25 cellular contexts compared by ENCODE assay signal in the genomic region with DNA sequence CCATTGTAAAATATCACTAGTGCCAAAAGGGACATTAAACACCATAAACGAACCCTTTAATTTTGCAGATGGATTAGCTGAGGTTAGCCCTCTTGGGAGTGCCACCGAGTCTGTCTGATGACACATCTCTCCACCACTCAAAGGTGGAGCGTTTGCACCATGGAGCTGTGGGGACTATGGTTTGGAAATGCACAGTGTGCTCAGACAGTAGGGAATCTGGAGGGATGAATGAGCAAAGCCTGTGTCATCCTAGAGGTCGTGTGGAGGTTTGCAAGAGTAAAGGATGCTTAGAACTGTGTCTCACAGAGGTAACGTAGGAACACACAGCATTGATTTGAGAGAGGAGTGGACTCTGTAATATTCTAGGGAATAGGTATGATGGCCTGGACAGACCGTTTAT.
A peak's percentile ranks its signal among the peaks of the same experiment; 100 is the strongest.
DNase-seq lines count a peak whose midpoint lies in the region; ATAC-seq, FAIRE-seq and TF ChIP-seq lines count a peak whose summit lies in the region.
"Had no signal": no experiment of that assay in that cellular context is flagged by ENCODE, and none has a peak within 500 bp of the region (broad histone marks: within the 10 kb centered on the region; RNA-seq: fewer than 3 reads in every experiment).

No MANE protein-coding gene starts in this region.

- DNase-seq in ELR (ENCODE audit: low read depth) (peak; percentile 90), LHCN-M2 (ENCODE audit: low read depth) (peak; percentile 79), bronchial epithelial cell (ENCODE audit: low read depth) (peak; percentile 86), iris pigment epithelial cell (ENCODE audit: low read depth) (peak; percentile 63), NCI-H1436 (lab: John Stamatoyannopoulos, UW) (no peak), mesenchymal stem cell (no peak)
- DNase-seq: activated CD4-positive, alpha-beta memory T cell treated with anti-CD3 and anti-CD28 coated beads, Interleukin-2, amount 10 ng/mL, durations not matched to agents 7 days and 5 days; activated effector memory CD4-positive, alpha-beta T cell treated with anti-CD3 and anti-CD28 coated beads, Interleukin-2, amount 50 U/mL, for 16 hours; CD4-positive, alpha-beta memory T cell; dermis blood vessel endothelial cell; DMS153; MG63; NCI-H1417 treated with DMSO at 0.1 percent for 48 hours; NCI-H2107; NCI-H524 treated with DMSO at 0.1 percent for 48 hours; nucleus accumbens; stimulated activated CD4-positive, alpha-beta T cell treated with anti-CD3 and anti-CD28 coated beads, Interleukin-2, amount 100 ng/mL, for 48 hours; stimulated activated naive CD4-positive, alpha-beta T cell had no signal

- H3K79me1 ChIP-seq in mesenchymal stem cell (replicated peaks; ENCODE audit: low read length, poor library complexity, severe bottlenecking), result no peaks in the 10 kb centered on the region

- no peaks in the 10 kb centered on the region for H3K36me3 ChIP-seq in bronchial epithelial cell (ENCODE audit: control insufficient read depth, insufficient read depth, low read length)
- no peaks in the 10 kb centered on the region for H3K36me3 ChIP-seq in mesenchymal stem cell (ENCODE audit: control insufficient read depth in 1 of 2, insufficient read depth in 2 of 2, low read depth in 1 of 2, low read length in 2 of 2)
- H3K36me3 ChIP-seq: cardiac muscle cell, gastroesophageal sphincter, MG63 had no signal

- no peak overlapping the region for H3K9ac ChIP-seq in mesenchymal stem cell (ENCODE audit: low read length)

- H4K91ac ChIP-seq in mesenchymal stem cell (ENCODE audit: low read length), result no peak overlapping the region

- peak; percentile 28 for FAIRE-seq in bronchial epithelial cell (lab: Jason Lieb, UNC)
- FAIRE-seq: GM12891 had no signal

- H2BK120ac ChIP-seq in mesenchymal stem cell (ENCODE audit: low read depth, low read length), result no peak overlapping the region

- no peak overlapping the region for H2BK12ac ChIP-seq in mesenchymal stem cell (ENCODE audit: low read length in 2 of 2)

- H3K4me1 ChIP-seq in mesenchymal stem cell (ENCODE audit: control insufficient read depth, insufficient read depth, low read depth, low read length), result peaks cover 8% of the 10 kb centered on the region
- H3K4me1 ChIP-seq: gastroesophageal sphincter had no signal

- H3K27ac ChIP-seq in mesenchymal stem cell (ENCODE audit: low read length, poor library complexity, severe bottlenecking), result no peak overlapping the region
- H3K27ac ChIP-seq: cardiac muscle cell, gastroesophageal sphincter, RWPE1 had no signal

- no peak overlapping the region for H3K18ac ChIP-seq in mesenchymal stem cell (ENCODE audit: low read depth in 1 of 2, low read length in 2 of 2)

- WGBS in mesenchymal stem cell, result 43% methylated on average over 4 of the region's 6 CpGs

- H3K14ac ChIP-seq in mesenchymal stem cell (ENCODE audit: low read length in 2 of 2), result no peak overlapping the region

- no peak overlapping the region for H2BK15ac ChIP-seq in mesenchymal stem cell (ENCODE audit: low read depth, poor library complexity, severe bottlenecking)

- H3K27me3 ChIP-seq in bronchial epithelial cell (ENCODE audit: control insufficient read depth, insufficient read depth, low read length), result no peaks in the 10 kb centered on the region
- H3K27me3 ChIP-seq in mesenchymal stem cell (ENCODE audit: control insufficient read depth in 1 of 2, insufficient read depth in 1 of 2, low read length in 2 of 2), result no peaks in the 10 kb centered on the region
- H3K27me3 ChIP-seq: cardiac muscle cell, MG63 had no signal

- H4K8ac ChIP-seq in mesenchymal stem cell (ENCODE audit: low read length), result no peak overlapping the region

- H2AFZ ChIP-seq in mesenchymal stem cell (ENCODE audit: low read depth, low read length), result no peak overlapping the region

- H3K4me3 ChIP-seq in bronchial epithelial cell (ENCODE audit: low read depth, low read length) (no peak overlapping the region), mesenchymal stem cell (ENCODE audit: insufficient read depth in 1 of 2, low read depth in 1 of 2, low read length in 2 of 2) (no peak overlapping the region)
- H3K4me3 ChIP-seq: cardiac muscle cell, gastroesophageal sphincter, MG63 had no signal

- H2BK5ac ChIP-seq in mesenchymal stem cell (ENCODE audit: low read depth, low read length, poor library complexity, severe bottlenecking), result no peak overlapping the region

- no peak overlapping the region for H2AK5ac ChIP-seq in mesenchymal stem cell (ENCODE audit: low read length, severe bottlenecking)

- H3K9me3 ChIP-seq in mesenchymal stem cell (ENCODE audit: control insufficient read depth, low read length), result no peaks in the 10 kb centered on the region
- H3K9me3 ChIP-seq: gastroesophageal sphincter, MG63 had no signal

- H3K4ac ChIP-seq in mesenchymal stem cell (ENCODE audit: low read depth in 1 of 2, low read length in 2 of 2), result no peak overlapping the region

- H3K23ac ChIP-seq in mesenchymal stem cell (ENCODE audit: low read length in 2 of 2), result no peak overlapping the region

- H3K4me2 ChIP-seq in mesenchymal stem cell (ENCODE audit: low read length, poor library complexity, severe bottlenecking), result no peak overlapping the region

- no peak for ATAC-seq in HG02938 (IDR thresholded peaks at IDR 0.05; ENCODE audit: unreplicated experiment)
- no peak for ATAC-seq in HG02759 (IDR thresholded peaks at IDR 0.05; ENCODE audit: unreplicated experiment)
- ATAC-seq: activated CD4-positive, CD25-positive, alpha-beta regulatory T cell treated with anti-CD3 and anti-CD28 coated beads, Interleukin-2, amount 50 U/mL, for 24 hours; gastroesophageal sphincter had no signal

- TF ChIP-seq CTCF in bronchial epithelial cell (IDR thresholded peaks at IDR 0.05; ENCODE audit: insufficient read depth, low read length, severe bottlenecking), result no peak

Comparison
In these comparisons a context has a peak if more than half of its experiments do, and no peak if none do; other contexts are left out.
1. DNase-seq: peak in ELR (single experiment), LHCN-M2 (single experiment), bronchial epithelial cell (single experiment) and iris pigment epithelial cell (single experiment); none in NCI-H1436 (single experiment) and mesenchymal stem cell (single experiment).